26 cellular contexts compared by ENCODE assay signal in the genomic region with DNA sequence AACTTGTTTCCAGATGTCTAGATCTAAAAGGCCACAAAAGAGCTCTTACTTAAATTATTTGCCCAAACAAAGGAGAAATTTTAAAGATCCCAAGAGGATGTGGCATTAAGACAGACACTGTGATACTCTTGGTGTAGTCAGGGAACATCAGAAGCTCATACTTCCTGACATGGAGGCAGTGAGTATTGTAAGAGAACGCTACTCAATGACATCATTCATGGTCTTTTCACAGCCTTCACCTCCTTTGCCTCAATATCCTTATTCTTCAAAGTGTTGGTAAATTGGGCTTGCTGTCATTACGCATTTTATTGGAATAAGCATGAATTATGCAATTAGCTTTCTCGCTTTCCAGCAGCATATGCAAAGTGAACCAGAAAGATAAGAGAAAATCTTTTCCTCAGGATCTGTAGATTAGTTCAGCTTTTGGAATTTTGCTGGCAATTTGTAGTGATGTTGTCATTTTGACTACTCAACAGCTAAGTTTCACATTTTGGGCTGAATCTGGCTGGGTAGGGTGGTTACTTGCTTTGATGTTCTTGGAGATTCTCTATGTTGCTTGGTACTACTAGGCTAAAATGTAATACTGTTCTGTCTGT.
DNase-seq lines count a peak whose midpoint lies in the region; TF ChIP-seq lines count a peak whose summit lies in the region.
"Had no signal": no experiment of that assay in that cellular context is flagged by ENCODE, and none has a peak within 500 bp of the region (broad histone marks: within the 10 kb centered on the region; RNA-seq: fewer than 3 reads in every experiment).

No MANE protein-coding gene starts in this region.

- no peaks in the 10 kb centered on the region for H3K27me3 Mint-ChIP-seq in nephron (ENCODE audit: low read depth)
- H3K27me3 Mint-ChIP-seq: activated T-cell treated with anti-CD3 and anti-CD28 coated beads, Interleukin-2, amount 50 U/mL, for 24 hours; T-cell had no signal

- no peaks in the 10 kb centered on the region for H3K9me3 Mint-ChIP-seq in nephron

- no peak overlapping the region for H3K4me3 Mint-ChIP-seq in nephron
- H3K4me3 Mint-ChIP-seq: activated CD8-positive, alpha-beta T cell treated with anti-CD3 and anti-CD28 coated beads, Interleukin-2, amount 10 ng/mL, durations not matched to agents 7 days and 5 days; activated T-cell treated with anti-CD3 and anti-CD28 coated beads, Interleukin-2, amount 50 U/mL, for 24 hours; T-cell had no signal

- no peaks in the 10 kb centered on the region for H3K9me3 ChIP-seq in WERI-Rb-1 (ENCODE audit: severe bottlenecking)
- H3K9me3 ChIP-seq: thyroid gland had no signal

- peak; percentile 12 for DNase-seq in RPMI7951 (ENCODE audit: low read depth)
- no peak for DNase-seq in dorsolateral prefrontal cortex
- DNase-seq in superior temporal gyrus (ENCODE audit: extremely low spot score), result peak; percentile 59
- no peak for DNase-seq in DMS 273 (lab: John Stamatoyannopoulos, UW; ENCODE audit: unreplicated experiment)
- no peak for DNase-seq in activated CD4-positive, CD25-positive, alpha-beta regulatory T cell (lab: John Stamatoyannopoulos, UW)
- no peak for DNase-seq in WERI-Rb-1
- DNase-seq: activated CD4-positive, alpha-beta T cell treated with anti-CD3 and anti-CD28 coated beads for 1 hour; activated CD8-positive, alpha-beta T cell treated with anti-CD3 and anti-CD28 coated beads, Interleukin-2, amount 10 ng/mL, durations not matched to agents 7 days and 5 days; activated gamma-delta T cell treated with Interleukin-2 at 50 U/mL for 16 hours; activated T-cell treated with anti-CD3 and anti-CD28 coated beads, Interleukin-2, amount 50 U/mL, for 24 hours; brain microvascular endothelial cell; effector memory CD4-positive, alpha-beta T cell; erythroblast; NCI-H2107; NK-92 treated with Interleukin-12 subunit alpha and Interleukin-12 subunit beta, amount 100 ng/mL, for 24 hours; occipital lobe; PC-9; retina; SIG-M5; stimulated activated CD4-positive, alpha-beta T cell treated with anti-CD3 and anti-CD28 coated beads, Interleukin-4, amount 100 ng/mL, for 4 hours; stimulated activated naive CD4-positive, alpha-beta T cell; T-cell; thyroid gland had no signal

- H3K27ac Mint-ChIP-seq in nephron, result peak overlapping the region; percentile 31 to 64 (median 41)
- H3K27ac Mint-ChIP-seq: activated CD8-positive, alpha-beta T cell treated with anti-CD3 and anti-CD28 coated beads, Interleukin-2, amount 10 ng/mL, durations not matched to agents 7 days and 5 days; activated T-cell treated with anti-CD3 and anti-CD28 coated beads, Interleukin-2, amount 50 U/mL, for 24 hours; T-cell had no signal

- H3K4me3 ChIP-seq in dorsolateral prefrontal cortex (peak overlapping the region in 3 of 59 donors; percentile 4 to 19 (median 19)), WERI-Rb-1 (ENCODE audit: low read depth, low read length) (no peak overlapping the region)
- H3K4me3 ChIP-seq: K562, PC-9, thyroid gland had no signal

- H3K27ac ChIP-seq in dorsolateral prefrontal cortex, result peak overlapping the region in 56 of 59 donors; percentile 22 to 94 (median 82)
- H3K27ac ChIP-seq in WERI-Rb-1, result no peak overlapping the region
- H3K27ac ChIP-seq: brain microvascular endothelial cell, C4-2B, PC-9, thyroid gland had no signal

- no peaks in the 10 kb centered on the region for H3K27me3 ChIP-seq in dorsolateral prefrontal cortex
- H3K27me3 ChIP-seq in WERI-Rb-1 (ENCODE audit: insufficient read depth, low read depth, severe bottlenecking), result no peaks in the 10 kb centered on the region
- H3K27me3 ChIP-seq: brain microvascular endothelial cell, thyroid gland had no signal

- no peaks in the 10 kb centered on the region for H3K36me3 Mint-ChIP-seq in nephron (ENCODE audit: low read depth)
- H3K36me3 Mint-ChIP-seq: T-cell had no signal

- no peak for TF ChIP-seq CTCF in dorsolateral prefrontal cortex (IDR thresholded peaks at IDR 0.05 in 54 of 56, conservative IDR thresholded peaks at IDR 0.05 in 2 of 56; ENCODE audit: low read depth in 1 of 56, partially characterized antibody in 56 of 56)
- no peak for TF ChIP-seq CTCF in nephron (IDR thresholded peaks at IDR 0.05; ENCODE audit: unreplicated experiment in 3 of 3)
- no peak for TF ChIP-seq CTCF in WERI-Rb-1 (IDR thresholded peaks at IDR 0.05; ENCODE audit: low read depth, low read length)

- H3K36me3 ChIP-seq in WERI-Rb-1, result no peaks in the 10 kb centered on the region
- H3K36me3 ChIP-seq: brain microvascular endothelial cell, thyroid gland had no signal

- peaks cover 41% of the 10 kb centered on the region for H3K4me1 Mint-ChIP-seq in nephron
- H3K4me1 Mint-ChIP-seq: T-cell had no signal

- intact Hi-C loops in dorsolateral prefrontal cortex (cut with DNase I), result loop anchor here in 1 of 2 donors (5.0 kb wide), 1 partner anchor 91 kb away; no protein-coding TSS in a partner anchor

Comparison
In these comparisons a context has a peak if more than half of its experiments do, and no peak if none do; other contexts are left out.
1. DNase-seq: peak in RPMI7951 (single experiment) and superior temporal gyrus (single experiment); none in dorsolateral prefrontal cortex (0 of 10), DMS 273 (single experiment), activated CD4-positive, CD25-positive, alpha-beta regulatory T cell (0 of 4) and WERI-Rb-1 (single experiment).